Comparison of ENCODE assay signal across 17 cellular contexts in the genomic region with DNA sequence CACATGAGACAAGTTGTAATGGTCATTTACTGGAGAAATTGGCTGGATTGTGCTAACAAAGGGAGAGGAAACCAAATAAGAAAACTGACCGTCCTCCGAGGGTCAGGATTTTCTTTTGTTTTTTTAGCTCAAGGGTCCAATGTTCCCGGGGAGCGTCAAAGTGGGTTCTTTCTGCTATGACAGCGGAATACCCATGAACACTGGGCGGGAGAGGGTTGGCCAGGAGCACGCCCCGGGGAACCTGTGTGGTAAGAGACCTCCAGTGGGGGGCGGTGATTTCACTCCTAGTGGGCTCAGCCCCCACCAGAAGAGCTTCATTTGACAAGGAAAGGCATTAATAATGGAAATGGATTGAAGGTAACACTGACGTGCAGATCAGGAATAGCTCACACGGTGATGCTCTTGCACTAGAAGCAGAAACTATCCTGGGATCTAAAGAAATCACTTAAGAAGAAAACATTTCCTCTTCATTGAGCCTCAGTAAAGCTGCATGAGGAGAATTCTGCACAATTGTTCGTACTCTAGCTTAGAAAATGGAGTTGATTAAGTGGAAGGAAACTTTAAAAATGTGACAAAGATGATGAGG.
A peak's percentile ranks its signal among the peaks of the same experiment; 100 is the strongest.
DNase-seq lines count a peak whose midpoint lies in the region; ATAC-seq and TF ChIP-seq lines count a peak whose summit lies in the region.
"Had no signal": no experiment of that assay in that cellular context is flagged by ENCODE, and none has a peak within 500 bp of the region (broad histone marks: within the 10 kb centered on the region; RNA-seq: fewer than 3 reads in every experiment).

No MANE protein-coding gene starts in this region.

- no peaks in the 10 kb centered on the region for H3K9me3 ChIP-seq in WERI-Rb-1 (ENCODE audit: severe bottlenecking)
- no peaks in the 10 kb centered on the region for H3K9me3 ChIP-seq in osteoblast (ENCODE audit: low read depth, low read length)
- H3K9me3 ChIP-seq: neutrophil, SJCRH30, vagina had no signal

- no peak overlapping the region for H2AFZ ChIP-seq in osteoblast (ENCODE audit: low read length)

- H3K4me3 ChIP-seq in WERI-Rb-1 (ENCODE audit: low read depth, low read length) (no peak overlapping the region), osteoblast (ENCODE audit: insufficient read depth, low read length) (no peak overlapping the region)
- H3K4me3 ChIP-seq: SJCRH30, vagina had no signal

- DNase-seq in Caki2 (ENCODE audit: low read depth) (peak; percentile 45), WERI-Rb-1 (no peak), fibroblast of peridontal ligament (ENCODE audit: extremely low read depth) (peak; percentile 18), osteoblast (ENCODE audit: insufficient read length, low spot score, missing footprints) (no peak), NCI-H2171 (lab: John Stamatoyannopoulos, UW) (no peak)
- DNase-seq: activated CD4-positive, alpha-beta T cell treated with anti-CD3 and anti-CD28 coated beads, Interleukin-2, amount 10 ng/mL, durations not matched to agents 24 days and 14 days; activated naive CD4-positive, alpha-beta T cell treated with anti-CD3 and anti-CD28 coated beads, Interleukin-2, amount 10 ng/mL, durations not matched to agents 7 days and 5 days; NCI-H1436 treated with DMSO at 0.1 percent for 48 hours; NCI-H345; SJCRH30; T1000 had no signal

- peak; percentile 18; the same call in 1 of the 2 replicates for TF ChIP-seq CTCF in WERI-Rb-1 (IDR thresholded peaks at IDR 0.05; ENCODE audit: low read depth, low read length)
- peak; percentile 27 for TF ChIP-seq CTCF in osteoblast (IDR thresholded peaks at IDR 0.05; ENCODE audit: extremely low read depth, low read depth, low read length)

- in situ Hi-C loops in Caki2 (cut with HindIII; ENCODE audit: low pct_unique_long_range_greater_than_20kb, low sequenced_read_pairs): no loop called here

- H3K27me3 ChIP-seq in WERI-Rb-1 (ENCODE audit: insufficient read depth, low read depth, severe bottlenecking): no peaks in the 10 kb centered on the region
- H3K27me3 ChIP-seq in osteoblast (ENCODE audit: insufficient read depth, low read length): no peaks in the 10 kb centered on the region
- H3K27me3 ChIP-seq: neutrophil, SJCRH30, vagina had no signal

- ATAC-seq in GM21381 (IDR thresholded peaks at IDR 0.05; ENCODE audit: unreplicated experiment) (no peak), GM21529 (IDR thresholded peaks at IDR 0.05; ENCODE audit: unreplicated experiment) (no peak)
- no peak for ATAC-seq in activated CD4-positive, CD25-positive, alpha-beta regulatory T cell treated with anti-CD3 and anti-CD28 coated beads, Interleukin-2, amount 50 U/mL, for 24 hours
- ATAC-seq: stimulated activated memory B cell treated with anti-CD40 and anti-IgM and Interleukin-4, amounts not matched to agents 10 μg/mL and 1 μg/mL and 100 μg/mL, for 72 hours had no signal

- H3K79me2 ChIP-seq in osteoblast (ENCODE audit: insufficient read depth, low read length): no peaks in the 10 kb centered on the region

- H3K4me2 ChIP-seq in osteoblast (ENCODE audit: insufficient read depth, low read length): no peak overlapping the region

- peaks cover 19% of the 10 kb centered on the region for H3K4me1 ChIP-seq in osteoblast (ENCODE audit: insufficient read depth, low read length)
- H3K4me1 ChIP-seq: vagina had no signal

- H4K20me1 ChIP-seq in osteoblast (ENCODE audit: insufficient read depth, low read length): no peaks in the 10 kb centered on the region

- H3K27ac ChIP-seq in WERI-Rb-1: no peak overlapping the region
- no peak overlapping the region for H3K27ac ChIP-seq in osteoblast (ENCODE audit: low read depth, low read length)
- H3K27ac ChIP-seq: neutrophil, SJCRH30, vagina had no signal

- H3K36me3 ChIP-seq in WERI-Rb-1: no peaks in the 10 kb centered on the region
- no peaks in the 10 kb centered on the region for H3K36me3 ChIP-seq in osteoblast (ENCODE audit: insufficient read depth, low read length)
- H3K36me3 ChIP-seq: neutrophil, SJCRH30, vagina had no signal

Comparison
In these comparisons a context has a peak if more than half of its experiments do, and no peak if none do; other contexts are left out.
1. DNase-seq: peak in Caki2 (single experiment) and fibroblast of peridontal ligament (single experiment); none in WERI-Rb-1 (single experiment), osteoblast (single experiment) and NCI-H2171 (single experiment).